Comparison of ENCODE assay signal across 13 cellular contexts in the genomic region with DNA sequence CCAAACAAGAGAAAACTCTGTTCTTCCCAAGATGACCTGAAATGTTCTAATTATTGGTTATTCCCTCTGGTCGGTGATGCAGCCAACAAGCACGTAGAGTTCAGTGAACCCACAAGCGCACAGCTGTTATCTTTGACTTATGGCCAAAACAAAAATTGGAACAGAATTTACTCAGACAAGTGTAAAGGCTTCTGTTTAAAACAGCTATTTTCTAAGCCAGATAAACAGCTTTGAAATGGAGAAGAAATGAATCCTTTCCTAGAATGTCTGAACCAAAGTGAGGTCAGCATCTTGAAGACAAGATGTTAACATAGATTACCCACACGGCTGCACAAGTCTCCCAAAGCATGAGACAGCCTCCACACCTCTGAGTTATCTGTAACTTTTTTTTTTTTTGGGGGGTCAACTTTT.
DNase-seq lines count a peak whose midpoint lies in the region.
"Had no signal": no experiment of that assay in that cellular context is flagged by ENCODE, and none has a peak within 500 bp of the region (broad histone marks: within the 10 kb centered on the region; RNA-seq: fewer than 3 reads in every experiment).

No MANE protein-coding gene starts in this region.

- H3K9me3 Mint-ChIP-seq in activated CD4-positive, alpha-beta memory T cell treated with anti-CD3 and anti-CD28 coated beads, Interleukin-2, amount 10 ng/mL, durations not matched to agents 7 days and 5 days, result no peaks in the 10 kb centered on the region
- H3K9me3 Mint-ChIP-seq: CD4-positive, alpha-beta T cell had no signal

- no peak overlapping the region for H2AFZ ChIP-seq in neuronal stem cell (ENCODE audit: low read length)

- H3K36me3 Mint-ChIP-seq in activated CD4-positive, alpha-beta memory T cell treated with anti-CD3 and anti-CD28 coated beads, Interleukin-2, amount 10 ng/mL, durations not matched to agents 7 days and 5 days (ENCODE audit: low read depth), result no peaks in the 10 kb centered on the region
- H3K36me3 Mint-ChIP-seq: activated naive CD4-positive, alpha-beta T cell treated with anti-CD3 and anti-CD28 coated beads, Interleukin-2, amount 50 U/mL, for 72 hours; stimulated activated naive B cell treated with anti-CD40 and anti-IgM and Interleukin-4, amounts not matched to agents 10 μg/mL and 1 μg/mL and 100 μg/mL, for 72 hours had no signal

- no peak overlapping the region for H4K8ac ChIP-seq in neuronal stem cell (ENCODE audit: low read depth, low read length)

- H3K4me2 ChIP-seq in neuronal stem cell (ENCODE audit: insufficient read depth, low read length, poor library complexity, severe bottlenecking), result no peak overlapping the region

- no peak overlapping the region for H3K18ac ChIP-seq in neuronal stem cell (ENCODE audit: low read length)

- no peak overlapping the region for H3K4ac ChIP-seq in neuronal stem cell (ENCODE audit: low read length)

- H3K4me3 ChIP-seq in SJCRH30 (no peak overlapping the region), neuronal stem cell (ENCODE audit: low read length in 2 of 2) (no peak overlapping the region)

- H3K36me3 ChIP-seq in SJCRH30 (no peaks in the 10 kb centered on the region), neuronal stem cell (replicated peaks in 1 of 2; ENCODE audit: control insufficient read depth in 2 of 2, insufficient read depth in 2 of 2, low read length in 2 of 2) (no peaks in the 10 kb centered on the region)

- H3K4me1 Mint-ChIP-seq in activated CD4-positive, alpha-beta memory T cell treated with anti-CD3 and anti-CD28 coated beads, Interleukin-2, amount 10 ng/mL, durations not matched to agents 7 days and 5 days, result no peaks in the 10 kb centered on the region
- H3K4me1 Mint-ChIP-seq: stimulated activated naive B cell treated with anti-CD40 and anti-IgM and Interleukin-4, amounts not matched to agents 10 μg/mL and 1 μg/mL and 100 μg/mL, for 72 hours had no signal

- H2AK5ac ChIP-seq in neuronal stem cell (ENCODE audit: low read depth, low read length), result no peak overlapping the region

- DNase-seq in EH (ENCODE audit: low read depth), result peak; percentile 80
- DNase-seq in SJCRH30, result peak; percentile 38 to 66
- DNase-seq in fibroblast of gingiva (ENCODE audit: low read depth), result peak; percentile 41
- peak; percentile 68 for DNase-seq in non-pigmented ciliary epithelial cell (ENCODE audit: low read depth)
- DNase-seq in activated CD4-positive, alpha-beta memory T cell treated with anti-CD3 and anti-CD28 coated beads, Interleukin-2, amount 10 ng/mL, durations not matched to agents 7 days and 5 days, result no peak
- DNase-seq in mucosa of gallbladder (ENCODE audit: low spot score), result no peak
- no peak for DNase-seq in NCI-H345 (lab: John Stamatoyannopoulos, UW)
- no peak for DNase-seq in neuronal stem cell (ENCODE audit: low spot score)
- DNase-seq: CD4-positive, alpha-beta T cell; effector CD4-positive, alpha-beta T cell; NCI-H1930; stimulated activated naive B cell treated with anti-CD40 and anti-IgM and Interleukin-4, amounts not matched to agents 10 μg/mL and 1 μg/mL and 100 μg/mL, for 72 hours had no signal

- no peak overlapping the region for H3K23ac ChIP-seq in neuronal stem cell (ENCODE audit: low read depth, low read length, poor library complexity)

- H2BK15ac ChIP-seq in neuronal stem cell (ENCODE audit: low read length), result no peak overlapping the region

- H2BK5ac ChIP-seq in neuronal stem cell (ENCODE audit: low read length), result no peak overlapping the region

- no peaks in the 10 kb centered on the region for H3K27me3 ChIP-seq in SJCRH30
- no peaks in the 10 kb centered on the region for H3K27me3 ChIP-seq in neuronal stem cell (ENCODE audit: control insufficient read depth in 3 of 3, insufficient read depth in 3 of 3, low read depth in 1 of 3, low read length in 3 of 3)

- no peaks in the 10 kb centered on the region for H3K79me1 ChIP-seq in neuronal stem cell (ENCODE audit: low read depth, low read length)

- H3K27ac Mint-ChIP-seq in activated CD4-positive, alpha-beta memory T cell treated with anti-CD3 and anti-CD28 coated beads, Interleukin-2, amount 10 ng/mL, durations not matched to agents 7 days and 5 days, result no peak overlapping the region
- H3K27ac Mint-ChIP-seq: CD4-positive, alpha-beta T cell; stimulated activated naive B cell treated with anti-CD40 and anti-IgM and Interleukin-4, amounts not matched to agents 10 μg/mL and 1 μg/mL and 100 μg/mL, for 72 hours had no signal

- WGBS in neuronal stem cell (ENCODE audit: extremely low coverage in 2 of 2, insufficient read length in 2 of 2, insufficient replicate concordance in 1 of 2), 2 donors, result no CpG with 5 or more reads among the region's 4 CpGs

- H3K4me1 ChIP-seq in SJCRH30 (peaks cover 31% of the 10 kb centered on the region), neuronal stem cell (ENCODE audit: control insufficient read depth in 2 of 2, insufficient read depth in 1 of 2, low read depth in 1 of 2, low read length in 2 of 2) (no peaks in the 10 kb centered on the region)

- H3K9ac ChIP-seq in neuronal stem cell (ENCODE audit: low read depth, low read length, poor library complexity), result no peak overlapping the region

- H2BK12ac ChIP-seq in neuronal stem cell (ENCODE audit: low read length), result no peak overlapping the region

- H3K27ac ChIP-seq in SJCRH30, result peak overlapping the region; percentile 55
- H3K27ac ChIP-seq in neuronal stem cell (replicated peaks; ENCODE audit: low read length), result no peak overlapping the region

- H2BK120ac ChIP-seq in neuronal stem cell (ENCODE audit: low read depth, low read length), result no peak overlapping the region

- POLR2A ChIA-PET in activated CD4-positive, alpha-beta memory T cell treated with anti-CD3 and anti-CD28 coated beads, Interleukin-2, amount 10 ng/mL, durations not matched to agents 7 days and 5 days (lab: Charles Lee), result no interaction called here

- H3K4me3 Mint-ChIP-seq in activated CD4-positive, alpha-beta memory T cell treated with anti-CD3 and anti-CD28 coated beads, Interleukin-2, amount 10 ng/mL, durations not matched to agents 7 days and 5 days, result no peak overlapping the region
- H3K4me3 Mint-ChIP-seq: CD4-positive, alpha-beta T cell; stimulated activated naive B cell treated with anti-CD40 and anti-IgM and Interleukin-4, amounts not matched to agents 10 μg/mL and 1 μg/mL and 100 μg/mL, for 72 hours had no signal

- no peak overlapping the region for H4K91ac ChIP-seq in neuronal stem cell (ENCODE audit: low read depth, low read length, poor library complexity)

- no peaks in the 10 kb centered on the region for H3K27me3 Mint-ChIP-seq in activated CD4-positive, alpha-beta memory T cell treated with anti-CD3 and anti-CD28 coated beads, Interleukin-2, amount 10 ng/mL, durations not matched to agents 7 days and 5 days
- H3K27me3 Mint-ChIP-seq: CD4-positive, alpha-beta T cell had no signal

- no peak overlapping the region for H3K14ac ChIP-seq in neuronal stem cell (ENCODE audit: low read length)

- CTCF ChIA-PET in activated CD4-positive, alpha-beta memory T cell treated with anti-CD3 and anti-CD28 coated beads, Interleukin-2, amount 10 ng/mL, durations not matched to agents 7 days and 5 days (lab: Charles Lee), result no interaction called here

- H3K9me3 ChIP-seq in SJCRH30 (replicated peaks) (no peaks in the 10 kb centered on the region), neuronal stem cell (replicated peaks in 1 of 2; ENCODE audit: control insufficient read depth in 2 of 2, insufficient read depth in 1 of 2, low read depth in 1 of 2, low read length in 2 of 2) (no peaks in the 10 kb centered on the region)

Comparison
In these comparisons a context has a peak if more than half of its experiments do, and no peak if none do; other contexts are left out.
1. DNase-seq: peak in EH (single experiment), SJCRH30 (2 of 2), fibroblast of gingiva (single experiment) and non-pigmented ciliary epithelial cell (single experiment); none in activated CD4-positive, alpha-beta memory T cell treated with anti-CD3 and anti-CD28 coated beads, Interleukin-2, amount 10 ng/mL, durations not matched to agents 7 days and 5 days (single experiment), mucosa of gallbladder (single experiment), NCI-H345 (single experiment) and neuronal stem cell (single experiment).